Comparison of ENCODE assay signal across 30 cellular contexts in the genomic region with DNA sequence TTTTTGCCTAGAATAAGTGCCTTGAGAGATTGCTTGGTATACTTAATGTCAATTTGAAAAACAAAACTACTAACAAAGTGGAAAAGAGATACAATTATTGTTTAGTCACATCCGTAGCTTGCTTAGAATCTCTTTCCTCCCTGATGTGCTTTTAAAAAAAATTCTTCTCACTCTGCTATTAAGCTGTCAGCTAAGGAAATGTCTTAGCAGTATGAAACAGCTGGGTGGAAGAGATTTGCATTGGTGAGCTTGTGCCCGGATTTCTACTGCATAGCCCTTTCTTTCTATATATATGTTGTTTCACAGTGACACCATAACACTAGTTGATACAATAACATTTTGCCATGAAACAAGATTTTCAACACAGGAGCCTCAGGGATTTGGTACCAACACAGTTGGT.
DNase-seq lines count a peak whose midpoint lies in the region; ATAC-seq and TF ChIP-seq lines count a peak whose summit lies in the region.
"Had no signal": no experiment of that assay in that cellular context is flagged by ENCODE, and none has a peak within 500 bp of the region (broad histone marks: within the 10 kb centered on the region; RNA-seq: fewer than 3 reads in every experiment).

No MANE protein-coding gene starts in this region.

- H2AFZ ChIP-seq in PC-3 (ENCODE audit: low read length), result no peak overlapping the region

- H3K4me1 Mint-ChIP-seq in stimulated activated naive CD8-positive, alpha-beta T cell treated with anti-CD3 and anti-CD28 coated beads, Interleukin-15, Interleukin-2, amounts not matched to agents 100 ng/mL and 50 ng/mL, for 24 hours (ENCODE audit: low read depth), result peaks cover 7% of the 10 kb centered on the region
- H3K4me1 Mint-ChIP-seq: activated T-helper 17 cell treated with anti-CD3 and anti-CD28 coated beads, Interleukin-2, amount 50 U/mL, for 72 hours had no signal

- no peaks in the 10 kb centered on the region for H3F3A ChIP-seq in PC-3 (ENCODE audit: low read length, unreplicated experiment)

- intact Hi-C loops in PC-3 (cut with micrococcal nuclease), result no loop called here

- H3K4me3 ChIP-seq in PC-3 (ENCODE audit: low read length) (no peak overlapping the region), right atrium auricular region (no peak overlapping the region)
- H3K4me3 ChIP-seq: BLaER1 treated with 17β-estradiol and CSF1 and Interleukin-3, amounts not matched to agents 10 nM and 100 nM; ovary; skin epidermis; transverse colon had no signal

- no peaks in the 10 kb centered on the region for H3K9me3 ChIP-seq in PC-3 (ENCODE audit: low read length)
- H3K9me3 ChIP-seq in right atrium auricular region, result no peaks in the 10 kb centered on the region
- H3K9me3 ChIP-seq: BLaER1 treated with 17β-estradiol and CSF1 and Interleukin-3, amounts not matched to agents 10 nM and 100 nM; ovary; transverse colon had no signal

- no peaks in the 10 kb centered on the region for H4K20me1 ChIP-seq in PC-3 (ENCODE audit: low read length)

- H3K9me2 ChIP-seq in PC-3 (replicated peaks; ENCODE audit: low read length), result no peaks in the 10 kb centered on the region

- CTCF ChIA-PET in PC-3 (lab: Charles Lee), result no interaction called here

- H3K27me3 ChIP-seq in PC-3 (ENCODE audit: low read length), result no peaks in the 10 kb centered on the region
- no peaks in the 10 kb centered on the region for H3K27me3 ChIP-seq in layer of hippocampus (ENCODE audit: control insufficient read depth, insufficient read depth, low read length)
- no peaks in the 10 kb centered on the region for H3K27me3 ChIP-seq in right atrium auricular region
- H3K27me3 ChIP-seq: BLaER1 treated with 17β-estradiol and CSF1 and Interleukin-3, amounts not matched to agents 10 nM and 100 nM; ovary; transverse colon had no signal

- ATAC-seq in stimulated activated naive CD8-positive, alpha-beta T cell treated with anti-CD3 and anti-CD28 coated beads, Interleukin-15, Interleukin-2, amounts not matched to agents 100 U/mL and 50 U/mL, for 24 hours, result no peak
- ATAC-seq in PC-3, result no peak
- no peak for ATAC-seq in HG03025 (IDR thresholded peaks at IDR 0.05; ENCODE audit: low FRiP score, unreplicated experiment)
- ATAC-seq: activated CD4-positive, CD25-positive, alpha-beta regulatory T cell treated with anti-CD3 and anti-CD28 coated beads, Interleukin-2, amount 50 U/mL, for 24 hours; activated CD8-positive, alpha-beta T cell treated with anti-CD3 and anti-CD28 coated beads for 36 hours; naive thymus-derived CD8-positive, alpha-beta T cell; Panc1 had no signal

- no peak for DNase-seq in stimulated activated naive CD8-positive, alpha-beta T cell treated with anti-CD3 and anti-CD28 coated beads, Interleukin-15, Interleukin-2, amounts not matched to agents 100 U/mL and 50 U/mL, for 24 hours
- DNase-seq in PC-3, result no peak
- no peak for DNase-seq in effector CD4-positive, alpha-beta T cell
- no peak for DNase-seq in right atrium auricular region (ENCODE audit: low spot score)
- no peak for DNase-seq in AG08396 (ENCODE audit: low spot score)
- DNase-seq: activated CD8-positive, alpha-beta T cell treated with anti-CD3 and anti-CD28 coated beads for 36 hours; effector CD8-positive, alpha-beta T cell; glutamatergic neuron; GOT3; Kasumi-1; MV-4-11; naive thymus-derived CD8-positive, alpha-beta T cell; NCI-H1436 treated with DMSO at 0.1 percent for 48 hours; NCI-H2107; NCI-H510A; NK-92 treated with Interleukin-12 subunit alpha and Interleukin-12 subunit beta, amount 100 ng/mL, for 24 hours; ovary; SHP77 treated with DMSO at 0.1 percent for 48 hours; stimulated activated CD4-positive, alpha-beta T cell treated with anti-CD3 and anti-CD28 coated beads, Interleukin-1b, Interleukin-23, amount 100 ng/mL, for 48 hours; stimulated activated CD8-positive, alpha-beta memory T cell treated with anti-CD3 and anti-CD28 coated beads, Interleukin-4, amount 100 ng/mL, for 48 hours; transverse colon had no signal

- POLR2A ChIA-PET in PC-3 (lab: Charles Lee; ENCODE audit: unreplicated experiment), result no interaction called here

- no peaks in the 10 kb centered on the region for H3K9me3 Mint-ChIP-seq in stimulated activated naive CD8-positive, alpha-beta T cell treated with anti-CD3 and anti-CD28 coated beads, Interleukin-15, Interleukin-2, amounts not matched to agents 100 ng/mL and 50 ng/mL, for 24 hours
- H3K9me3 Mint-ChIP-seq: activated CD8-positive, alpha-beta T cell treated with anti-CD3 and anti-CD28 coated beads for 36 hours; activated T-helper 17 cell treated with anti-CD3 and anti-CD28 coated beads, Interleukin-2, amount 50 U/mL, for 72 hours; naive thymus-derived CD8-positive, alpha-beta T cell had no signal

- H3K4me1 ChIP-seq in PC-3 (ENCODE audit: insufficient read depth, low read length) (peaks cover 15% of the 10 kb centered on the region; the same call in 1 of the 2 replicates), right atrium auricular region (no peaks in the 10 kb centered on the region)
- H3K4me1 ChIP-seq: BLaER1 treated with 17β-estradiol and CSF1 and Interleukin-3, amounts not matched to agents 10 nM and 100 nM had no signal

- H3K9ac ChIP-seq in PC-3 (ENCODE audit: low read length), result no peak overlapping the region
- H3K9ac ChIP-seq: BLaER1 treated with 17β-estradiol and CSF1 and Interleukin-3, amounts not matched to agents 10 nM and 100 nM had no signal

- peaks cover 7% of the 10 kb centered on the region; the same call in 1 of the 2 replicates for H3K36me3 ChIP-seq in PC-3 (ENCODE audit: low read depth, low read length)
- no peaks in the 10 kb centered on the region for H3K36me3 ChIP-seq in right atrium auricular region
- H3K36me3 ChIP-seq: ovary had no signal

- no peak overlapping the region for H3K27ac ChIP-seq in PC-3 (ENCODE audit: low read length)
- peak overlapping the region; percentile 6 for H3K27ac ChIP-seq in layer of hippocampus (ENCODE audit: low read depth, low read length)
- no peak overlapping the region for H3K27ac ChIP-seq in right atrium auricular region
- H3K27ac ChIP-seq: BLaER1 treated with 17β-estradiol and CSF1 and Interleukin-3, amounts not matched to agents 10 nM and 100 nM; ovary; transverse colon had no signal

- no peak overlapping the region for H3K4me2 ChIP-seq in PC-3 (ENCODE audit: low read length)
- H3K4me2 ChIP-seq: BLaER1 treated with 17β-estradiol and CSF1 and Interleukin-3, amounts not matched to agents 10 nM and 100 nM had no signal

- peak overlapping the region; percentile 33 for H3K27ac Mint-ChIP-seq in stimulated activated naive CD8-positive, alpha-beta T cell treated with anti-CD3 and anti-CD28 coated beads, Interleukin-15, Interleukin-2, amounts not matched to agents 100 ng/mL and 50 ng/mL, for 24 hours
- H3K27ac Mint-ChIP-seq: activated CD8-positive, alpha-beta T cell treated with anti-CD3 and anti-CD28 coated beads for 36 hours; activated naive CD8-positive, alpha-beta T cell had no signal

- H3K4me3 Mint-ChIP-seq in stimulated activated naive CD8-positive, alpha-beta T cell treated with anti-CD3 and anti-CD28 coated beads, Interleukin-15, Interleukin-2, amounts not matched to agents 100 ng/mL and 50 ng/mL, for 24 hours, result no peak overlapping the region
- H3K4me3 Mint-ChIP-seq: activated CD8-positive, alpha-beta T cell treated with anti-CD3 and anti-CD28 coated beads for 36 hours; activated naive CD8-positive, alpha-beta T cell; activated T-helper 17 cell treated with anti-CD3 and anti-CD28 coated beads, Interleukin-2, amount 50 U/mL, for 72 hours; naive thymus-derived CD8-positive, alpha-beta T cell had no signal

- H3K79me2 ChIP-seq in PC-3 (ENCODE audit: low read length), result no peaks in the 10 kb centered on the region

- H3K36me3 Mint-ChIP-seq in stimulated activated naive CD8-positive, alpha-beta T cell treated with anti-CD3 and anti-CD28 coated beads, Interleukin-15, Interleukin-2, amounts not matched to agents 100 ng/mL and 50 ng/mL, for 24 hours (ENCODE audit: low read depth), result peaks cover 53% of the 10 kb centered on the region

- TF ChIP-seq CTCF in PC-3 (conservative IDR thresholded peaks at IDR 0.05; ENCODE audit: low read depth, low read length) (no peak), right atrium auricular region (IDR thresholded peaks at IDR 0.05) (no peak)

- BruUV-seq in PC-3 (replicated peaks; lab: Mats Ljungman, UMichigan), result TSS peak; percentile 9

- H3K27me3 Mint-ChIP-seq in stimulated activated naive CD8-positive, alpha-beta T cell treated with anti-CD3 and anti-CD28 coated beads, Interleukin-15, Interleukin-2, amounts not matched to agents 100 ng/mL and 50 ng/mL, for 24 hours, result no peaks in the 10 kb centered on the region
- H3K27me3 Mint-ChIP-seq: activated CD8-positive, alpha-beta T cell treated with anti-CD3 and anti-CD28 coated beads for 36 hours; activated naive CD8-positive, alpha-beta T cell; activated T-helper 17 cell treated with anti-CD3 and anti-CD28 coated beads, Interleukin-2, amount 50 U/mL, for 72 hours; naive thymus-derived CD8-positive, alpha-beta T cell had no signal
